In the genomic region with DNA sequence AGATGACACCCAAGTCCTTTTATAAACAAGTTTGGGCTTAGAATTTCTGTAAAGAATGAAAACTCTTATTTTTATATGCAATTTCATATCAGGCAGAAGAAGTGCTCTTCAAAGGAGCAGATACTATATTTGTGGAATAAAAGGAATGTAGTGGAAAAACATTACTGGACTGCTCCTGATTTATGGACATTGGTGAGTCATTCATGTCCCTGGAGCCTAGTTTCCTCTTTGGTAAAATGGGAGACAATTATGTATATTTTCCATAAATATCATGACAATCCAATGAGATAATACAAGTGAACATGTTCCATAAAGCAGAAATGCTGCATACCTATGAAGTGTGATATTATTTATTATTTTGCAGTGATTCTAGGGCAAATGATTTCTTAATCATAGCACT, we compare ENCODE assay signal across 16 cellular contexts.
DNase-seq lines count a peak whose midpoint lies in the region; ATAC-seq and TF ChIP-seq lines count a peak whose summit lies in the region.
"Had no signal": no experiment of that assay in that cellular context is flagged by ENCODE, and none has a peak within 500 bp of the region (broad histone marks: within the 10 kb centered on the region; RNA-seq: fewer than 3 reads in every experiment).

No MANE protein-coding gene starts in this region.

- dilution Hi-C loops in IMR-90 (cut with HindIII; ENCODE audit: low sequenced_read_pairs, unreplicated experiment): no loop called here

- no peak overlapping the region for H2BK15ac ChIP-seq in IMR-90 (ENCODE audit: low read depth, low read length)

- H3K9me3 Mint-ChIP-seq in mesothelial cell of epicardium: peaks cover 3% of the 10 kb centered on the region
- H3K9me3 Mint-ChIP-seq: activated naive CD4-positive, alpha-beta T cell treated with anti-CD3 and anti-CD28 coated beads, Interleukin-2, amount 50 U/mL, for 72 hours had no signal

- no peak overlapping the region for H4K91ac ChIP-seq in IMR-90 (ENCODE audit: insufficient read depth, low read depth, low read length)

- H2BK5ac ChIP-seq in IMR-90 (ENCODE audit: low read depth, low read length, poor library complexity, severe bottlenecking): no peak overlapping the region

- H2AK9ac ChIP-seq in IMR-90 (replicated peaks; ENCODE audit: low read depth, low read length, poor library complexity): no peak overlapping the region

- no peaks in the 10 kb centered on the region for H4K20me1 ChIP-seq in IMR-90 (ENCODE audit: insufficient read depth, low read length)

- DNase-seq in AG10803 (ENCODE audit: low read depth): peak; percentile 55
- DNase-seq in IMR-90: peak; percentile 81
- DNase-seq in dermis blood vessel endothelial cell: peak; percentile 79
- DNase-seq in mesothelial cell of epicardium (ENCODE audit: low spot score in 2 of 2, unreplicated experiment in 2 of 2): no peak
- DNase-seq in NCI-H1436 (lab: John Stamatoyannopoulos, UW): no peak
- DNase-seq: activated CD8-positive, alpha-beta memory T cell treated with anti-CD3 and anti-CD28 coated beads for 24 hours; NCI-H1048; NCI-H446 treated with DMSO at 0.1 percent for 48 hours; RPMI8226 had no signal

- no peak overlapping the region for H2AK5ac ChIP-seq in IMR-90 (ENCODE audit: low read depth, low read length)

- H3K36me3 Mint-ChIP-seq in mesothelial cell of epicardium: no peaks in the 10 kb centered on the region
- H3K36me3 Mint-ChIP-seq: activated naive CD4-positive, alpha-beta T cell treated with anti-CD3 and anti-CD28 coated beads, Interleukin-2, amount 50 U/mL, for 72 hours; CD14-positive monocyte had no signal

- no peaks in the 10 kb centered on the region for H3K36me3 ChIP-seq in IMR-90 (ENCODE audit: control insufficient read depth, insufficient read depth, low read length)

- no peaks in the 10 kb centered on the region for H3K27me3 ChIP-seq in IMR-90 (ENCODE audit: control insufficient read depth, insufficient read depth, low read length)

- H2BK20ac ChIP-seq in IMR-90 (ENCODE audit: low read depth, low read length): no peak overlapping the region

- no peak overlapping the region for H3K4ac ChIP-seq in IMR-90 (ENCODE audit: low read depth, low read length)

- H3K79me1 ChIP-seq in IMR-90 (ENCODE audit: low read depth in 1 of 2, low read length in 2 of 2): no peaks in the 10 kb centered on the region

- H3K27ac Mint-ChIP-seq in mesothelial cell of epicardium: peak overlapping the region; percentile 56
- H3K27ac Mint-ChIP-seq: activated naive CD4-positive, alpha-beta T cell treated with anti-CD3 and anti-CD28 coated beads, Interleukin-2, amount 50 U/mL, for 72 hours; CD14-positive monocyte; dendritic cell treated with granulocyte-macrophage colony-stimulating factor and Interleukin-4, amounts not matched to agents 40 ng/mL and 50 ng/mL, for 4 days had no signal

- no peak for TF ChIP-seq RAD21 in IMR-90 (IDR thresholded peaks at IDR 0.05; ENCODE audit: low read length)

- no peak overlapping the region for H4K5ac ChIP-seq in IMR-90 (ENCODE audit: low read depth, low read length)

- TF ChIP-seq POLR2A in IMR-90 (IDR thresholded peaks at IDR 0.05; ENCODE audit: low read depth, low read length): no peak

- H3K9ac ChIP-seq in IMR-90 (ENCODE audit: low read depth, low read length): no peak overlapping the region

- peaks cover 32% of the 10 kb centered on the region for H3K4me1 Mint-ChIP-seq in mesothelial cell of epicardium

- H3K27ac ChIP-seq in IMR-90 (ENCODE audit: insufficient read depth, low read length): no peak overlapping the region
- H3K27ac ChIP-seq: HL-60 had no signal

- H3K9me3 ChIP-seq in IMR-90 (ENCODE audit: control insufficient read depth, insufficient read depth, low read length): no peaks in the 10 kb centered on the region

- no peaks in the 10 kb centered on the region for H3K9me1 ChIP-seq in IMR-90 (ENCODE audit: insufficient read depth, low read length)

- CTCF ChIA-PET in IMR-90 (lab: Yijun Ruan, JAX): no interaction called here

- H3K23ac ChIP-seq in IMR-90 (ENCODE audit: low read depth, low read length): no peak overlapping the region

- H3K4me1 ChIP-seq in IMR-90 (ENCODE audit: control insufficient read depth, insufficient read depth, low read length): 0 out of 2 replicates have a peak, but pooled peaks cover 2% of the 10 kb centered on the region

- H3K4me3 Mint-ChIP-seq in mesothelial cell of epicardium: no peak overlapping the region
- H3K4me3 Mint-ChIP-seq: CD14-positive monocyte; dendritic cell treated with granulocyte-macrophage colony-stimulating factor and Interleukin-4, amounts not matched to agents 40 ng/mL and 50 ng/mL, for 4 days had no signal

- no peak overlapping the region for H3K14ac ChIP-seq in IMR-90 (replicated peaks; ENCODE audit: low read depth, low read length)

- peak; percentile 86 for ATAC-seq in IMR-90 (ENCODE audit: low read depth)
- ATAC-seq in HG03097 (IDR thresholded peaks at IDR 0.05; ENCODE audit: low FRiP score, unreplicated experiment): no peak
- no peak for ATAC-seq in GM21529 (IDR thresholded peaks at IDR 0.05; ENCODE audit: unreplicated experiment)
- no peak for ATAC-seq in GM18520 (IDR thresholded peaks at IDR 0.05; ENCODE audit: unreplicated experiment)
- ATAC-seq: activated naive CD4-positive, alpha-beta T cell treated with anti-CD3 and anti-CD28 coated beads, Interleukin-2, amount 50 U/mL, for 72 hours had no signal

- POLR2A ChIA-PET in IMR-90 (lab: Charles Lee; ENCODE audit: unreplicated experiment): no interaction called here

- no peaks in the 10 kb centered on the region for H3K27me3 Mint-ChIP-seq in mesothelial cell of epicardium (ENCODE audit: low read depth)
- H3K27me3 Mint-ChIP-seq: dendritic cell treated with granulocyte-macrophage colony-stimulating factor and Interleukin-4, amounts not matched to agents 40 ng/mL and 50 ng/mL, for 4 days had no signal

- no peak overlapping the region for H3K18ac ChIP-seq in IMR-90 (ENCODE audit: low read depth, low read length)

- intact Hi-C loops in IMR-90 (cut with micrococcal nuclease): no loop called here

- H2AFZ ChIP-seq in IMR-90 (replicated peaks; ENCODE audit: low read length, poor library complexity): no peak overlapping the region

- no peak overlapping the region for H4K8ac ChIP-seq in IMR-90 (ENCODE audit: low read depth in 2 of 2, low read length in 2 of 2)

- no peak overlapping the region for H2BK120ac ChIP-seq in IMR-90 (ENCODE audit: low read depth, low read length)

- H3K4me2 ChIP-seq in IMR-90 (ENCODE audit: low read depth, low read length): no peak overlapping the region

- in situ Hi-C loops in IMR-90 (cut with MboI; ENCODE audit: low sequenced_read_pairs): no loop called here

- no peak overlapping the region for H3K56ac ChIP-seq in IMR-90 (ENCODE audit: extremely low read depth, insufficient read depth, low read length)

- TF ChIP-seq CTCF in AG10803 (conservative IDR thresholded peaks at IDR 0.05; ENCODE audit: low read length) (no peak), IMR-90 (conservative IDR thresholded peaks at IDR 0.05; ENCODE audit: low read depth, low read length) (no peak), mesothelial cell of epicardium (IDR thresholded peaks at IDR 0.05; ENCODE audit: unreplicated experiment) (no peak)

- BruUV-seq in IMR-90 (replicated peaks; lab: Mats Ljungman, UMichigan): no TSS peak

- H3K4me3 ChIP-seq in AG10803 (ENCODE audit: low read length) (no peak overlapping the region), IMR-90 (ENCODE audit: insufficient read depth, low read depth, low read length) (no peak overlapping the region)

TF ChIP-seq in IMR-90, 13 proteins besides CTCF, POLR2A, EP300 and RAD21:
- TF ChIP-seq CHD1 (IDR thresholded peaks at IDR 0.05; ENCODE audit: low read depth, low read length) (no peak), FOS (IDR thresholded peaks at IDR 0.05; ENCODE audit: low read depth, low read length) (peak; percentile 63; the same call in 1 of the 2 replicates), MXI1 (IDR thresholded peaks at IDR 0.05; ENCODE audit: borderline replicate concordance, low read depth, low read length) (no peak), MAZ (IDR thresholded peaks at IDR 0.05; ENCODE audit: borderline replicate concordance, low read depth, low read length) (no peak), SMC3 (IDR thresholded peaks at IDR 0.05; ENCODE audit: low read depth, low read length) (no peak), BHLHE40 (IDR thresholded peaks at IDR 0.05; ENCODE audit: low read depth, low read length) (no peak), MAFK (IDR thresholded peaks at IDR 0.05; ENCODE audit: low read depth, low read length) (no peak)
- TF ChIP-seq, protein P1, sequence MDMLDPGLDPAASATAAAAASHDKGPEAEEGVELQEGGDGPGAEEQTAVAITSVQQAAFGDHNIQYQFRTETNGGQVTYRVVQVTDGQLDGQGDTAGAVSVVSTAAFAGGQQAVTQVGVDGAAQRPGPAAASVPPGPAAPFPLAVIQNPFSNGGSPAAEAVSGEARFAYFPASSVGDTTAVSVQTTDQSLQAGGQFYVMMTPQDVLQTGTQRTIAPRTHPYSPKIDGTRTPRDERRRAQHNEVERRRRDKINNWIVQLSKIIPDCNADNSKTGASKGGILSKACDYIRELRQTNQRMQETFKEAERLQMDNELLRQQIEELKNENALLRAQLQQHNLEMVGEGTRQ (IDR thresholded peaks at IDR 0.05; ENCODE audit: low read depth, low read length): no peak

Comparison
In these comparisons a context has a peak if more than half of its experiments do, and no peak if none do; other contexts are left out.
1. DNase-seq: peak in AG10803 (single experiment), IMR-90 (single experiment) and dermis blood vessel endothelial cell (single experiment); none in mesothelial cell of epicardium (0 of 2) and NCI-H1436 (single experiment).